ENCODE assay signal across 10 cellular contexts in genomic region chr7:68321076-68321639, GRCh38.
A peak's percentile ranks its signal among the peaks of the same experiment; 100 is the strongest.
DNase-seq lines count a peak whose midpoint lies in the region; ATAC-seq and TF ChIP-seq lines count a peak whose summit lies in the region.
"Had no signal": no experiment of that assay in that cellular context is flagged by ENCODE, and none has a peak within 500 bp of the region (broad histone marks: within the 10 kb centered on the region; RNA-seq: fewer than 3 reads in every experiment).

No MANE protein-coding gene starts in this region.

- H3K27ac ChIP-seq in hepatocyte (no peak overlapping the region), thoracic aorta (peak overlapping the region; percentile 56 to 60)

- H3K4me3 ChIP-seq in hepatocyte: no peak overlapping the region
- peak overlapping the region; percentile 54 for H3K4me3 ChIP-seq in thoracic aorta
- H3K4me3 ChIP-seq: GM12878, smooth muscle cell had no signal

- no peak overlapping the region for H2AFZ ChIP-seq in hepatocyte

- H3K27me3 ChIP-seq in hepatocyte (no peaks in the 10 kb centered on the region), thoracic aorta (replicated peaks; ENCODE audit: insufficient read depth) (no peaks in the 10 kb centered on the region)

- H3K36me3 ChIP-seq in hepatocyte (replicated peaks; ENCODE audit: insufficient read depth, low read depth) (no peaks in the 10 kb centered on the region), thoracic aorta (no peaks in the 10 kb centered on the region)

- TF ChIP-seq CTCF in hepatocyte (IDR thresholded peaks at IDR 0.05; ENCODE audit: poor library complexity) (no peak), thoracic aorta (IDR thresholded peaks at IDR 0.05) (no peak)

- H3K9me2 ChIP-seq in hepatocyte (replicated peaks; ENCODE audit: insufficient read depth): no peaks in the 10 kb centered on the region

- H3K4me1 ChIP-seq in hepatocyte (ENCODE audit: insufficient read depth) (peaks cover 9% of the 10 kb centered on the region), thoracic aorta (ENCODE audit: control insufficient read depth in 1 of 2, low read depth in 2 of 2) (peaks cover 12 to 18% of the 10 kb centered on the region in 2 donors)

- no peaks in the 10 kb centered on the region for H3K79me2 ChIP-seq in hepatocyte

- no peak for ATAC-seq in thoracic aorta (ENCODE audit: insufficient number of reproducible peaks, low FRiP score, low read depth)
- no peak for ATAC-seq in GM18907 (IDR thresholded peaks at IDR 0.05; ENCODE audit: unreplicated experiment)
- no peak for ATAC-seq in GM18502 (IDR thresholded peaks at IDR 0.05; ENCODE audit: poor library complexity, unreplicated experiment)
- ATAC-seq: GM12878 had no signal

- DNase-seq in NCI-H146 (lab: John Stamatoyannopoulos, UW) (peak; percentile 96), SHP77 (lab: John Stamatoyannopoulos, UW) (peak; percentile 79 to 86), hepatocyte (ENCODE audit: low spot score) (peak; percentile 18), thoracic aorta (ENCODE audit: low spot score) (no peak), germinal center (ENCODE audit: low spot score) (no peak)
- DNase-seq: activated T-cell treated with anti-CD3 and anti-CD28 coated beads, Interleukin-2, amount 50 U/mL, for 48 hours had no signal

- no peaks in the 10 kb centered on the region for H4K20me1 ChIP-seq in hepatocyte (ENCODE audit: insufficient read depth, poor library complexity, severe bottlenecking)

- 33% methylated on average over 4 of the region's 4 CpGs for WGBS in hepatocyte (ENCODE audit: low lambda C conversion rate, missing lambda C conversion rate)

- H3K4me2 ChIP-seq in hepatocyte: peak overlapping the region; percentile 27
- H3K4me2 ChIP-seq: smooth muscle cell had no signal

- H3K9me3 ChIP-seq in hepatocyte (ENCODE audit: low read depth) (no peaks in the 10 kb centered on the region), thoracic aorta (no peaks in the 10 kb centered on the region)

Comparison
In these comparisons a context has a peak if more than half of its experiments do, and no peak if none do; other contexts are left out.
1. DNase-seq: peak in NCI-H146 (single experiment), SHP77 (2 of 2) and hepatocyte (single experiment); none in thoracic aorta (single experiment) and germinal center (single experiment).